In the genomic region with DNA sequence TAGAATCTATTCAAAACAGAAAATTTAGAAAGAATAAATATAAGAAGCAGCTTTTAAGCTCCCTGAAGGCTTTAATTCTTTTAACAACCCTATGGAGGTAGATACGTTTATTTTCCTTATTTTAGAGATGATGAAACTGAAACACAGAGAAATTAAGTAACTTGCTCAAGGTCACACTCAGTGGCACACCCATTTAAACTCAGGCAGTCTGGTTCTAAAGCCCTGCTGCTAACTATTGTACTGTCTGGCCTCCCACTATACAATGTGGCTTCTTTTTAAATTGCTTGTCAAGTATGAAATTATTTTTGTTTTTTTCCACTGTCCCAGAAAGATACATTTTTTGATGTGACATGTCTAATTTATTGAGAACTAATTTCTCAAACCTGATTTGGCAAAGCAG, we compare ENCODE assay signal across 12 cellular contexts. TPM values are rescaled to one million over a fixed set of nuclear protein-coding genes. Genes with fewer than 3 reads are reported as not detected.
A peak's percentile ranks its signal among the peaks of the same experiment; 100 is the strongest.
DNase-seq lines count a peak whose midpoint lies in the region; ATAC-seq and TF ChIP-seq lines count a peak whose summit lies in the region.
"Had no signal": no experiment of that assay in that cellular context is flagged by ENCODE, and none has a peak within 500 bp of the region (broad histone marks: within the 10 kb centered on the region; RNA-seq: fewer than 3 reads in every experiment).

No MANE protein-coding gene starts in this region.

- H3K27me3 ChIP-seq in left lung, result no peaks in the 10 kb centered on the region

- no peak for DNase-seq in stimulated activated naive CD8-positive, alpha-beta T cell treated with anti-CD3 and anti-CD28 coated beads, Interleukin-15, Interleukin-2, amounts not matched to agents 100 U/mL and 50 U/mL, for 24 hours
- no peak for DNase-seq in activated T-helper 1 cell treated with anti-CD3 and anti-CD28 coated beads, Interleukin-12 subunit alpha, Interleukin-12 subunit beta, Interleukin-2, Interleukin-4 antibody, amounts not matched to agents 30 ng/mL and 10 ng/mL and 1 ng/mL, durations not matched to agents 14 hours and 24 hours and 36 hours (ENCODE audit: low spot score)
- DNase-seq in left lung (no peak), globus pallidus (ENCODE audit: low spot score) (no peak), dedifferentiated amniotic fluid mesenchymal stem cell (ENCODE audit: extremely low spot score) (no peak), COR-L47 (lab: John Stamatoyannopoulos, UW) (no peak)
- DNase-seq in central memory CD4-positive, alpha-beta T cell, result no peak
- DNase-seq: Kasumi-1 had no signal

- H3K27ac Mint-ChIP-seq in stimulated activated naive CD8-positive, alpha-beta T cell treated with anti-CD3 and anti-CD28 coated beads, Interleukin-15, Interleukin-2, amounts not matched to agents 100 ng/mL and 50 ng/mL, for 24 hours, result peak overlapping the region; percentile 97
- peak overlapping the region; percentile 88 for H3K27ac Mint-ChIP-seq in activated T-helper 1 cell treated with anti-CD3 and anti-CD28 coated beads, Interleukin-12 subunit alpha, Interleukin-12 subunit beta, Interleukin-2, Interleukin-4 antibody, amounts not matched to agents 30 ng/mL and 10 ng/mL and 1 ng/mL, durations not matched to agents 14 hours and 24 hours and 36 hours

- no peak for ATAC-seq in stimulated activated naive CD8-positive, alpha-beta T cell treated with anti-CD3 and anti-CD28 coated beads, Interleukin-15, Interleukin-2, amounts not matched to agents 100 U/mL and 50 U/mL, for 24 hours
- no peak for ATAC-seq in left lung

- H3K4me3 Mint-ChIP-seq in stimulated activated naive CD8-positive, alpha-beta T cell treated with anti-CD3 and anti-CD28 coated beads, Interleukin-15, Interleukin-2, amounts not matched to agents 100 ng/mL and 50 ng/mL, for 24 hours, result peak overlapping the region; percentile 95
- H3K4me3 Mint-ChIP-seq in activated T-helper 1 cell treated with anti-CD3 and anti-CD28 coated beads, Interleukin-12 subunit alpha, Interleukin-12 subunit beta, Interleukin-2, Interleukin-4 antibody, amounts not matched to agents 30 ng/mL and 10 ng/mL and 1 ng/mL, durations not matched to agents 14 hours and 24 hours and 36 hours, result peak overlapping the region; percentile 94

- intact Hi-C loops in activated T-helper 1 cell treated with anti-CD3 and anti-CD28 coated beads, Interleukin-12 subunit alpha, Interleukin-12 subunit beta, Interleukin-2, Interleukin-4 antibody, amounts not matched to agents 30 ng/mL and 10 ng/mL and 1 ng/mL, durations not matched to agents 14 hours and 24 hours and 36 hours (cut with micrococcal nuclease), result loop anchor here (2.0 to 5.0 kb wide), 3 partner anchors 752 to 979 kb away; a partner anchor contains a TSS
- intact Hi-C loops in left lung (cut with DNase I), result no loop called here

- H3K9me3 Mint-ChIP-seq in stimulated activated naive CD8-positive, alpha-beta T cell treated with anti-CD3 and anti-CD28 coated beads, Interleukin-15, Interleukin-2, amounts not matched to agents 100 ng/mL and 50 ng/mL, for 24 hours, result no peaks in the 10 kb centered on the region
- H3K9me3 Mint-ChIP-seq in activated T-helper 1 cell treated with anti-CD3 and anti-CD28 coated beads, Interleukin-12 subunit alpha, Interleukin-12 subunit beta, Interleukin-2, Interleukin-4 antibody, amounts not matched to agents 30 ng/mL and 10 ng/mL and 1 ng/mL, durations not matched to agents 14 hours and 24 hours and 36 hours, result no peaks in the 10 kb centered on the region

- H3K36me3 Mint-ChIP-seq in stimulated activated naive CD8-positive, alpha-beta T cell treated with anti-CD3 and anti-CD28 coated beads, Interleukin-15, Interleukin-2, amounts not matched to agents 100 ng/mL and 50 ng/mL, for 24 hours (ENCODE audit: low read depth), result peaks cover 50% of the 10 kb centered on the region
- H3K36me3 Mint-ChIP-seq in activated T-helper 1 cell treated with anti-CD3 and anti-CD28 coated beads, Interleukin-12 subunit alpha, Interleukin-12 subunit beta, Interleukin-2, Interleukin-4 antibody, amounts not matched to agents 30 ng/mL and 10 ng/mL and 1 ng/mL, durations not matched to agents 14 hours and 24 hours and 36 hours (ENCODE audit: low read depth), result peaks cover 24% of the 10 kb centered on the region

- no peaks in the 10 kb centered on the region for H3K36me3 ChIP-seq in left lung

- H3K4me1 Mint-ChIP-seq in stimulated activated naive CD8-positive, alpha-beta T cell treated with anti-CD3 and anti-CD28 coated beads, Interleukin-15, Interleukin-2, amounts not matched to agents 100 ng/mL and 50 ng/mL, for 24 hours (ENCODE audit: low read depth), result peaks cover 83% of the 10 kb centered on the region
- H3K4me1 Mint-ChIP-seq in activated T-helper 1 cell treated with anti-CD3 and anti-CD28 coated beads, Interleukin-12 subunit alpha, Interleukin-12 subunit beta, Interleukin-2, Interleukin-4 antibody, amounts not matched to agents 30 ng/mL and 10 ng/mL and 1 ng/mL, durations not matched to agents 14 hours and 24 hours and 36 hours (ENCODE audit: low read depth), result peaks cover 63% of the 10 kb centered on the region

- H3K27me3 Mint-ChIP-seq in stimulated activated naive CD8-positive, alpha-beta T cell treated with anti-CD3 and anti-CD28 coated beads, Interleukin-15, Interleukin-2, amounts not matched to agents 100 ng/mL and 50 ng/mL, for 24 hours, result no peaks in the 10 kb centered on the region
- no peaks in the 10 kb centered on the region for H3K27me3 Mint-ChIP-seq in activated T-helper 1 cell treated with anti-CD3 and anti-CD28 coated beads, Interleukin-12 subunit alpha, Interleukin-12 subunit beta, Interleukin-2, Interleukin-4 antibody, amounts not matched to agents 30 ng/mL and 10 ng/mL and 1 ng/mL, durations not matched to agents 14 hours and 24 hours and 36 hours (ENCODE audit: insufficient read depth)

- no peaks in the 10 kb centered on the region for H3K9me3 ChIP-seq in left lung

- peaks cover 26 to 71% of the 10 kb centered on the region in 2 donors for H3K4me1 ChIP-seq in left lung

- H3K4me3 ChIP-seq in left lung, result peak overlapping the region in 1 of 2 donors; percentile 87

- TF ChIP-seq CTCF in left lung (IDR thresholded peaks at IDR 0.05), result no peak

- peak overlapping the region; percentile 5 to 97 for H3K27ac ChIP-seq in left lung

RNA-seq across cellular contexts. Expression of a gene that starts 55.7 kb away (rescaled TPM):
- total RNA-seq in activated T-helper 1 cell treated with anti-CD3 and anti-CD28 coated beads, Interleukin-12 subunit alpha, Interleukin-12 subunit beta, Interleukin-2, Interleukin-4 antibody, amounts not matched to agents 30 ng/mL and 10 ng/mL and 1 ng/mL, durations not matched to agents 14 hours and 24 hours and 36 hours, result not detected in 2 replicates
- not detected for total RNA-seq in left lung
- total RNA-seq: bronchial epithelial cell, lung microvascular endothelial cell, SK-MEL-5 had no signal
